Comparison of ENCODE assay signal across 9 cellular contexts in the genomic region with DNA sequence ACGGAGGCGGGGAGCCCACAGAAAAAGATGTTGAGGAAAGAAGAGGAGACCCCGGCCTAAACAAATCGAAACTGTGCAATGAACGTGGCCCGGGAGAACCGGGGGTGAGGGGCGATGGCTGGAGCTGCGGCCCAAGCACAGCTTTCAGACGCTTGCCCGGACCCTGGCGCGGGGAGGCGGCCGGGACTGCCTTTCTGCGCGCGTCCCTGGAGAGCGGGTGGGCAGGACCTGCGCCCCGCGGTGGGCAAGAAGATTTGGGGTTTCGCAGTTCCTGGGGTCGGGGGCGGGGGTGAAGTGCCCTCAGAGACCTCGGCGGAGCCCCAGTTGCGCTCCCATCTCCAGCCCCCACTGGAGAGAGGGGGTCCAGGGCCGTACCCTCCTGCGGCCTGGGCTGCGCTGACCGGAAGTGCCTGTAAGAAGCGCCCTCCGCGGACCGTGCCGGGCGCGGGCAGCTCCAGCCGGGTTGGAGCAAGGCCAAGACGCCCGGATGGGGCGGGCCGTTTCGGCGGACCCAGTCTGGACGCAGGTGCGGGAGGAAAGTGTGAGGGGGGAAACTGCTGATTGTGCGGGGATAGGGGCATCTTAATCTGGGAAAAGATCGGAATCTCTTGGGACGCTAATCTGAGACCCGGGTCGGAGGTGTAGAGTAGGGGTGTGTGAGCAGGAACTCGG. TPM values are rescaled to one million over a fixed set of nuclear protein-coding genes. Genes with fewer than 3 reads are reported as not detected.
DNase-seq lines count a peak whose midpoint lies in the region; ATAC-seq and TF ChIP-seq lines count a peak whose summit lies in the region.
"Had no signal": no experiment of that assay in that cellular context is flagged by ENCODE, and none has a peak within 500 bp of the region (broad histone marks: within the 10 kb centered on the region; RNA-seq: fewer than 3 reads in every experiment).

No MANE protein-coding gene starts in this region.

- H3K4me1 Mint-ChIP-seq in endodermal cell = peaks cover 14% of the 10 kb centered on the region

- H3K9me3 ChIP-seq in endodermal cell (ENCODE audit: control insufficient read depth, low read length) = no peaks in the 10 kb centered on the region
- no peaks in the 10 kb centered on the region for H3K9me3 ChIP-seq in neural cell (ENCODE audit: low read length)
- H3K9me3 ChIP-seq: SJCRH30 had no signal

- no peaks in the 10 kb centered on the region for H4K20me1 ChIP-seq in neural cell (ENCODE audit: insufficient read depth)

- TF ChIP-seq RAD21 in neural cell (conservative IDR thresholded peaks at IDR 0.05) = no peak

- H3K27me3 Mint-ChIP-seq in endodermal cell (ENCODE audit: insufficient read depth) = peaks cover 100% of the 10 kb centered on the region

- ATAC-seq in GM21786 (IDR thresholded peaks at IDR 0.05; ENCODE audit: unreplicated experiment) (no peak), HG03025 (IDR thresholded peaks at IDR 0.05; ENCODE audit: low FRiP score, unreplicated experiment) (no peak)

- no peaks in the 10 kb centered on the region for H3K36me3 ChIP-seq in endodermal cell (ENCODE audit: control insufficient read depth, insufficient read depth, low read length)
- H3K36me3 ChIP-seq in neural cell (ENCODE audit: insufficient read depth, low read length) = no peaks in the 10 kb centered on the region
- H3K36me3 ChIP-seq: SJCRH30 had no signal

- no peak overlapping the region for H3K27ac Mint-ChIP-seq in endodermal cell

- peak overlapping the region; percentile 58 for H3K4me3 Mint-ChIP-seq in endodermal cell

- H3K4me1 ChIP-seq in endodermal cell (ENCODE audit: control insufficient read depth, insufficient read depth, low read length) = peaks cover 7% of the 10 kb centered on the region
- H3K4me1 ChIP-seq: SJCRH30 had no signal

- no peaks in the 10 kb centered on the region for H3F3A ChIP-seq in neural cell (ENCODE audit: insufficient read depth, low read length, poor library complexity, severe bottlenecking)

- no peak overlapping the region for H2AFZ ChIP-seq in neural cell (ENCODE audit: low read depth, low read length)

- no peaks in the 10 kb centered on the region for H3K9me3 Mint-ChIP-seq in endodermal cell

- no peak overlapping the region for H3K4me2 ChIP-seq in neural cell (ENCODE audit: low read length)

- TF ChIP-seq CTCF in LNCaP clone FGC (IDR thresholded peaks at IDR 0.05; ENCODE audit: control insufficient read depth, extremely low read depth, insufficient read depth) = no peak
- TF ChIP-seq CTCF in endodermal cell (conservative IDR thresholded peaks at IDR 0.05) = no peak
- no peak for TF ChIP-seq CTCF in neural cell (IDR thresholded peaks at IDR 0.05; ENCODE audit: poor library complexity, severe bottlenecking)

- TF ChIP-seq EP300 in neural cell (conservative IDR thresholded peaks at IDR 0.05; ENCODE audit: poor library complexity, severe bottlenecking) = no peak

- H3K9me2 ChIP-seq in neural cell (ENCODE audit: insufficient read depth, low read length) = no peaks in the 10 kb centered on the region

- WGBS in endodermal cell (ENCODE audit: insufficient coverage in 1 of 2, insufficient read length in 1 of 2), 2 experiments = 1 to 3% methylated on average over 8 to 54 of the region's 54 CpGs

- no peaks in the 10 kb centered on the region for H3K36me3 Mint-ChIP-seq in endodermal cell (ENCODE audit: low read depth)

- H3K27ac ChIP-seq in endodermal cell (ENCODE audit: low read depth, low read length) = no peak overlapping the region
- H3K27ac ChIP-seq in neural cell (ENCODE audit: low read length) = no peak overlapping the region
- H3K27ac ChIP-seq: SJCRH30 had no signal

- DNase-seq in AG08395 (ENCODE audit: low spot score) (peak; percentile 61), LNCaP clone FGC (ENCODE audit: low read depth) (no peak), endodermal cell (peak; percentile 72), NOMO-1 (lab: John Stamatoyannopoulos, UW; ENCODE audit: unreplicated experiment in 2 of 2) (no peak), cortex of kidney (lab: John Stamatoyannopoulos, UW) (no peak)
- DNase-seq: SJCRH30 had no signal

- H3K27me3 ChIP-seq in endodermal cell (ENCODE audit: control insufficient read depth, insufficient read depth, low read length, poor library complexity, severe bottlenecking) (peaks cover 100% of the 10 kb centered on the region), neural cell (ENCODE audit: insufficient read depth, low read depth, low read length) (peaks cover 99% of the 10 kb centered on the region)

- no peaks in the 10 kb centered on the region for H3K79me2 ChIP-seq in neural cell (replicated peaks; ENCODE audit: insufficient read depth, low read length)

- H3K9ac ChIP-seq in endodermal cell (ENCODE audit: extremely low read depth, low read length, poor library complexity, severe bottlenecking) (no peak overlapping the region), neural cell (ENCODE audit: low read length) (no peak overlapping the region)

- H3K4me3 ChIP-seq in LNCaP clone FGC (ENCODE audit: low read depth, low read length) (peak overlapping the region; percentile 30; the same call in 1 of the 2 replicates), endodermal cell (ENCODE audit: low read length) (peak overlapping the region; percentile 71), neural cell (ENCODE audit: low read length) (peak overlapping the region; percentile 43)
- H3K4me3 ChIP-seq: SJCRH30 had no signal

TF ChIP-seq in neural cell, 6 proteins besides CTCF, POLR2A, EP300 and RAD21:
- TF ChIP-seq POLR2AphosphoS5 (IDR thresholded peaks at IDR 0.05) = no peak
- no peak for TF ChIP-seq MXI1 (conservative IDR thresholded peaks at IDR 0.05; ENCODE audit: poor library complexity, severe bottlenecking)
- TF ChIP-seq, protein P1, sequence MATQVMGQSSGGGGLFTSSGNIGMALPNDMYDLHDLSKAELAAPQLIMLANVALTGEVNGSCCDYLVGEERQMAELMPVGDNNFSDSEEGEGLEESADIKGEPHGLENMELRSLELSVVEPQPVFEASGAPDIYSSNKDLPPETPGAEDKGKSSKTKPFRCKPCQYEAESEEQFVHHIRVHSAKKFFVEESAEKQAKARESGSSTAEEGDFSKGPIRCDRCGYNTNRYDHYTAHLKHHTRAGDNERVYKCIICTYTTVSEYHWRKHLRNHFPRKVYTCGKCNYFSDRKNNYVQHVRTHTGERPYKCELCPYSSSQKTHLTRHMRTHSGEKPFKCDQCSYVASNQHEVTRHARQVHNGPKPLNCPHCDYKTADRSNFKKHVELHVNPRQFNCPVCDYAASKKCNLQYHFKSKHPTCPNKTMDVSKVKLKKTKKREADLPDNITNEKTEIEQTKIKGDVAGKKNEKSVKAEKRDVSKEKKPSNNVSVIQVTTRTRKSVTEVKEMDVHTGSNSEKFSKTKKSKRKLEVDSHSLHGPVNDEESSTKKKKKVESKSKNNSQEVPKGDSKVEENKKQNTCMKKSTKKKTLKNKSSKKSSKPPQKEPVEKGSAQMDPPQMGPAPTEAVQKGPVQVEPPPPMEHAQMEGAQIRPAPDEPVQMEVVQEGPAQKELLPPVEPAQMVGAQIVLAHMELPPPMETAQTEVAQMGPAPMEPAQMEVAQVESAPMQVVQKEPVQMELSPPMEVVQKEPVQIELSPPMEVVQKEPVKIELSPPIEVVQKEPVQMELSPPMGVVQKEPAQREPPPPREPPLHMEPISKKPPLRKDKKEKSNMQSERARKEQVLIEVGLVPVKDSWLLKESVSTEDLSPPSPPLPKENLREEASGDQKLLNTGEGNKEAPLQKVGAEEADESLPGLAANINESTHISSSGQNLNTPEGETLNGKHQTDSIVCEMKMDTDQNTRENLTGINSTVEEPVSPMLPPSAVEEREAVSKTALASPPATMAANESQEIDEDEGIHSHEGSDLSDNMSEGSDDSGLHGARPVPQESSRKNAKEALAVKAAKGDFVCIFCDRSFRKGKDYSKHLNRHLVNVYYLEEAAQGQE (IDR thresholded peaks at IDR 0.05; ENCODE audit: borderline replicate concordance) = no peak
- peak; percentile 48 for TF ChIP-seq EZH2 (IDR thresholded peaks at IDR 0.05; ENCODE audit: borderline replicate concordance, insufficient read depth, low read length, poor library complexity, severe bottlenecking)

RNA-seq across cellular contexts. Expression of a gene that starts 11.6 kb away (rescaled TPM):
- total RNA-seq in endodermal cell = not detected
- 0.39 TPM for polyA plus RNA-seq in endodermal cell (2013, experiment 1 of 2)
- 0.54 TPM for polyA plus RNA-seq in endodermal cell (2013, experiment 2 of 2)
- polyA plus RNA-seq in neural cell = not detected in 2 replicates
- polyA minus RNA-seq in neural cell = not detected in 2 replicates
- total RNA-seq: SJCRH30 had no signal

Comparison
In these comparisons a context has a peak if more than half of its experiments do, and no peak if none do; other contexts are left out.
1. DNase-seq: peak in AG08395 (single experiment) and endodermal cell (single experiment); none in LNCaP clone FGC (single experiment), NOMO-1 (0 of 2) and cortex of kidney (single experiment).
2. Peak in every context shown above with its lines, with median percentiles within 50 percentile points of each other: H3K4me3 ChIP-seq.